Comparison of ENCODE assay signal across 8 cellular contexts in the genomic region with DNA sequence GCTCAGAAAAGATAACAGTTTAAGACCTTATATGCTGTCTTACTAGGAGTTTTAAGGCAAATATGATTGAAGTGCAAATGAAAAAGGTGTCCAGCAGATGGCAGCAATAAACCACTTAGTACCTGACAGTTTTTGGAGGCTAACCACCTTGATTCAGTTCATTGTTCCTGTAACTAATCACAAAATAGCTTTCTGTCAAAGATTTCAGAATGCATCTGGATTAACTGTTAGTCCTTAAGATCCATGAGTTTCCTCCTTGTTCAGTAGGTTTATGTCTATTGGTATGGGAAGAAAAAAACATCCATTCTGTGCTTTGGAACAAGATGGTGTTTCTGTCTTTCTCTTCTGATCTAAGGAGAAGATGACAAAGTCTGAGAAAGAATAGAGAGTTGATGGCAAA.
DNase-seq lines count a peak whose midpoint lies in the region; ATAC-seq and TF ChIP-seq lines count a peak whose summit lies in the region.

No MANE protein-coding gene starts in this region.

- peaks cover 10% of the 10 kb centered on the region for H3K36me3 Mint-ChIP-seq in memory B cell

- TF ChIP-seq EP300 in Ishikawa (IDR thresholded peaks at IDR 0.05; ENCODE audit: borderline replicate concordance): no peak

- H3K27ac Mint-ChIP-seq in memory B cell: peak overlapping the region; percentile 45

- H3K27me3 Mint-ChIP-seq in memory B cell: no peaks in the 10 kb centered on the region

- no peaks in the 10 kb centered on the region for H3K9me3 Mint-ChIP-seq in memory B cell

- TF ChIP-seq CTCF in RWPE1 (conservative IDR thresholded peaks at IDR 0.05; ENCODE audit: low read depth) (peak; percentile 80), choroid plexus epithelial cell (conservative IDR thresholded peaks at IDR 0.05; ENCODE audit: low read depth, low read length) (peak; percentile 71)

- no peak overlapping the region for H3K4me3 ChIP-seq in choroid plexus epithelial cell (ENCODE audit: low read depth, low read length)

- CTCF ChIA-PET in RWPE1 (lab: Yijun Ruan, JAX): interaction anchor here (0.5 to 4.1 kb wide), 10 partner anchors 10 to 1521 kb away, joined by 3 to 49 read pairs (median 3); no protein-coding TSS in a partner anchor

- POLR2A ChIA-PET in RWPE1 (lab: Yijun Ruan, JAX; ENCODE audit: low non-redundant PET): no interaction called here

- H3K4me1 Mint-ChIP-seq in memory B cell: peaks cover 3% of the 10 kb centered on the region

- peak; percentile 83 for TF ChIP-seq RAD21 in Ishikawa (IDR thresholded peaks at IDR 0.05; ENCODE audit: low read depth)

- peak; percentile 1 for DNase-seq in COLO829 (ENCODE audit: low spot score)
- DNase-seq in RWPE1 (ENCODE audit: low spot score): peak; percentile 41
- peak; percentile 82 for DNase-seq in choroid plexus epithelial cell (ENCODE audit: low read depth)
- peak; percentile 13 to 30 for DNase-seq in memory B cell (ENCODE audit: low spot score in 2 of 2)
- DNase-seq in 8988T: no peak
- DNase-seq in activated effector memory CD4-positive, alpha-beta T cell treated with Interleukin-2 at 50 U/mL for 16 hours: no peak

- no peak overlapping the region for H3K4me3 Mint-ChIP-seq in memory B cell

- no peak overlapping the region for H3K27ac ChIP-seq in RWPE1

- ATAC-seq in GM18502 (IDR thresholded peaks at IDR 0.05; ENCODE audit: poor library complexity, unreplicated experiment): peak; percentile 76
- no peak for ATAC-seq in memory B cell (ENCODE audit: low read depth)

TF ChIP-seq in Ishikawa, 13 proteins besides CTCF, POLR2A, EP300 and RAD21:
- TF ChIP-seq CEBPB (IDR thresholded peaks at IDR 0.05): no peak
TF ChIP-seq in Ishikawa: peak in this region for 0.

Comparison
In these comparisons a context has a peak if more than half of its experiments do, and no peak if none do; other contexts are left out.
1. DNase-seq: peak in COLO829 (single experiment), RWPE1 (single experiment), choroid plexus epithelial cell (single experiment) and memory B cell (2 of 2); none in 8988T (single experiment) and activated effector memory CD4-positive, alpha-beta T cell treated with Interleukin-2 at 50 U/mL for 16 hours (single experiment).